ENCODE assay signal across 13 cellular contexts in the genomic region with DNA sequence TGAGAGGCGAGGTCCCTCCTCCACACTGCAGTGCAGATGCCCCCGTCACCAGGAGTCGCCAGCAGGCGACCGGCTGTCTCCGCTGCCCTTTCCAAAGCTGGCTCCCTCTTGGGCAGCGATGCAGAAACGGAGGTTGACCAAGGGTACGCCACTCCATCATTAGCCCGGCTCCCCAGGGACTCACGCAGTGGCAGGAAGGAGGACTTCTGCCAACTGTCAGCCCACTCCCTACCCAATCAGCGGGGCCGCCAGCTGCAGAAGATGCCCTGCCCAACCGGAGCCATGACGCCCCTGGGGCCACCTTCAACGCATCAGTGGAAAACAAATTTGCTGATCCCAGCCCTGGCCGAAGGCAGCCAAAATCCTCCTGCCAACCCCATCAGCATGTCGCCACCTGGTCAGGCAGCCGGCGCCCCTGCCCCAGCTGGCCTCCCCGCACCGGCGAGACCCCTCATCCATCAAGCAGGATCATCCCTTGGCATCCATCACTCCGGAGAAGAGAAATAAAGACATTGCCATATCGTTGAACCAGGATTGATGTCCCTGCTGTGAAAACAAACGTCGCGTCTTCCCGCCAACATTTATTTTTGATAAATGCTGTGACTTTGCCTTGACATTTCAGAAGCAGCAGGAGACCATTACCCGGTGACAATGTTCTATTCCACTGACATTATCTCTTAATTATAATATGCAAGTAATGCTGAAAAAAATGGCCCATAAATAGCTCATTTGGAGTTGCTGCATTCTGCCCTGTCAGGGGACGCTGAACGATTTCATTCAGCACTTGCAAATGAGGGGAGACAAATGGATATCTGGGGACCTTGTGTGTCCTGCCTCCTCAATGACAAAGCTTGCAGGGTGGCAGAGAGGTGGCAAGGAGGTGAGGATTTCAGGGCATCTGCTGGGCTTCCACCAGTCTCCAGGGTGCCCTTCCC.
DNase-seq lines count a peak whose midpoint lies in the region; ATAC-seq and TF ChIP-seq lines count a peak whose summit lies in the region.
"Had no signal": no experiment of that assay in that cellular context is flagged by ENCODE, and none has a peak within 500 bp of the region (broad histone marks: within the 10 kb centered on the region; RNA-seq: fewer than 3 reads in every experiment).

No MANE protein-coding gene starts in this region.

- H3K27me3 ChIP-seq in Caco-2 (replicated peaks; ENCODE audit: control insufficient read depth, insufficient read depth, low read length), result no peaks in the 10 kb centered on the region
- H3K27me3 ChIP-seq: testis had no signal

- H3K36me3 ChIP-seq in Caco-2 (ENCODE audit: control insufficient read depth, insufficient read depth, low read length), result no peaks in the 10 kb centered on the region

- BruUV-seq in Caco-2 (replicated peaks; lab: Mats Ljungman, UMichigan), result no TSS peak

- H3K4me3 Mint-ChIP-seq in brain, result peak overlapping the region in 3 of 5 experiments; percentile 1 to 52 (median 32)
- H3K4me3 Mint-ChIP-seq in WTC11, result no peak overlapping the region
- H3K4me3 Mint-ChIP-seq in activated CD4-positive, alpha-beta memory T cell treated with anti-CD3 and anti-CD28 coated beads for 36 hours, result no peak overlapping the region
- H3K4me3 Mint-ChIP-seq in Caco-2 (ENCODE audit: unreplicated experiment), result no peak overlapping the region
- H3K4me3 Mint-ChIP-seq: activated naive CD4-positive, alpha-beta T cell treated with anti-CD3 and anti-CD28 coated beads for 36 hours had no signal

- H3K9me3 Mint-ChIP-seq in brain, result peaks cover 14 to 56% (median 32%) of the 10 kb centered on the region in 5 experiments
- peaks cover 28% of the 10 kb centered on the region for H3K9me3 Mint-ChIP-seq in WTC11
- peaks cover 24% of the 10 kb centered on the region for H3K9me3 Mint-ChIP-seq in activated CD4-positive, alpha-beta memory T cell treated with anti-CD3 and anti-CD28 coated beads for 36 hours
- H3K9me3 Mint-ChIP-seq in Caco-2 (ENCODE audit: unreplicated experiment), result peaks cover 20% of the 10 kb centered on the region

- H3K36me3 Mint-ChIP-seq in brain (peaks cover 12% of the 10 kb centered on the region), WTC11 (peaks cover 20% of the 10 kb centered on the region), Caco-2 (ENCODE audit: insufficient read depth, unreplicated experiment) (no peaks in the 10 kb centered on the region)
- H3K36me3 Mint-ChIP-seq in activated CD4-positive, alpha-beta memory T cell treated with anti-CD3 and anti-CD28 coated beads for 36 hours, result no peaks in the 10 kb centered on the region

- no peak overlapping the region for H3K4me3 ChIP-seq in Caco-2 (ENCODE audit: low read depth, low read length)
- H3K4me3 ChIP-seq: smooth muscle cell, testis had no signal

- TF ChIP-seq CTCF in brain (conservative IDR thresholded peaks at IDR 0.05), result no peak
- TF ChIP-seq CTCF in WTC11 (IDR thresholded peaks at IDR 0.05), result no peak
- no peak for TF ChIP-seq CTCF in Caco-2 (IDR thresholded peaks at IDR 0.05; ENCODE audit: insufficient read depth in 1 of 2, low read depth in 1 of 2, low read length in 1 of 2, severe bottlenecking in 1 of 2, unreplicated experiment in 1 of 2)

- H3K4me1 Mint-ChIP-seq in brain, result peaks cover 59% of the 10 kb centered on the region
- H3K4me1 Mint-ChIP-seq in WTC11, result peaks cover 23% of the 10 kb centered on the region
- H3K4me1 Mint-ChIP-seq in activated CD4-positive, alpha-beta memory T cell treated with anti-CD3 and anti-CD28 coated beads for 36 hours (ENCODE audit: low read depth), result peaks cover 28% of the 10 kb centered on the region
- no peaks in the 10 kb centered on the region for H3K4me1 Mint-ChIP-seq in Caco-2 (ENCODE audit: low read depth, unreplicated experiment)

- intact Hi-C loops in activated CD4-positive, alpha-beta memory T cell treated with anti-CD3 and anti-CD28 coated beads for 36 hours (cut with micrococcal nuclease), result no loop called here
- intact Hi-C loops in Caco-2 (cut with micrococcal nuclease; ENCODE audit: unreplicated experiment), result no loop called here

- CTCF ChIA-PET in WTC11 (lab: Charles Lee) (interaction anchor here (0.5 to 1.3 kb wide), 2 partner anchors 7 to 15 kb away, joined by 5 to 6 read pairs; no protein-coding TSS in a partner anchor), Caco-2 (lab: Charles Lee) (no interaction called here)
- CTCF ChIA-PET in activated CD4-positive, alpha-beta memory T cell treated with anti-CD3 and anti-CD28 coated beads for 36 hours (lab: Charles Lee), result no interaction called here

- ATAC-seq in GM18868 (IDR thresholded peaks at IDR 0.05; ENCODE audit: unreplicated experiment) (no peak), WTC11 (no peak)

- H3K9me3 ChIP-seq in Caco-2, result no peaks in the 10 kb centered on the region
- H3K9me3 ChIP-seq: testis had no signal

- no peaks in the 10 kb centered on the region for H3K4me1 ChIP-seq in Caco-2

- H3K27ac Mint-ChIP-seq in brain, result peak overlapping the region; percentile 64 to 93 (median 83)
- H3K27ac Mint-ChIP-seq in WTC11, result no peak overlapping the region
- H3K27ac Mint-ChIP-seq in activated CD4-positive, alpha-beta memory T cell treated with anti-CD3 and anti-CD28 coated beads for 36 hours, result no peak overlapping the region
- H3K27ac Mint-ChIP-seq in Caco-2 (ENCODE audit: unreplicated experiment), result no peak overlapping the region
- H3K27ac Mint-ChIP-seq: activated naive CD4-positive, alpha-beta T cell treated with anti-CD3 and anti-CD28 coated beads for 36 hours had no signal

- POLR2A ChIA-PET in WTC11 (lab: Charles Lee), result no interaction called here
- POLR2A ChIA-PET in activated CD4-positive, alpha-beta memory T cell treated with anti-CD3 and anti-CD28 coated beads for 36 hours (lab: Charles Lee), result no interaction called here
- POLR2A ChIA-PET in Caco-2 (lab: Charles Lee), result no interaction called here

- peak overlapping the region; percentile 95 for H3K27ac ChIP-seq in substantia nigra (ENCODE audit: low read depth, low read length, poor library complexity, severe bottlenecking)
- H3K27ac ChIP-seq: testis had no signal

- peak; percentile 83 for DNase-seq in NCI-H1105 (lab: John Stamatoyannopoulos, UW)
- DNase-seq in NCI-H2227 treated with DMSO at 0.1 percent for 48 hours (lab: John Stamatoyannopoulos, UW), result peak; percentile 70
- peak in 3 of 49 donors; percentile 34 to 90 (median 52) for DNase-seq in substantia nigra (lab: John Stamatoyannopoulos, UW)
- DNase-seq in WTC11 (ENCODE audit: low spot score), result no peak
- no peak for DNase-seq in activated CD4-positive, alpha-beta memory T cell treated with anti-CD3 and anti-CD28 coated beads for 36 hours
- DNase-seq in Caco-2, result no peak
- DNase-seq: activated naive CD4-positive, alpha-beta T cell treated with anti-CD3 and anti-CD28 coated beads for 36 hours; KBM-7; occipital lobe; testis had no signal

- H3K27me3 Mint-ChIP-seq in brain (no peaks in the 10 kb centered on the region), WTC11 (ENCODE audit: low read depth) (peaks cover 3% of the 10 kb centered on the region), Caco-2 (ENCODE audit: insufficient read depth, unreplicated experiment) (peaks cover 3% of the 10 kb centered on the region)
- peaks cover 30% of the 10 kb centered on the region for H3K27me3 Mint-ChIP-seq in activated CD4-positive, alpha-beta memory T cell treated with anti-CD3 and anti-CD28 coated beads for 36 hours

TF ChIP-seq in WTC11, 78 proteins besides CTCF, POLR2A, EP300 and RAD21 (continues in another document):
- TF ChIP-seq, protein P1, sequence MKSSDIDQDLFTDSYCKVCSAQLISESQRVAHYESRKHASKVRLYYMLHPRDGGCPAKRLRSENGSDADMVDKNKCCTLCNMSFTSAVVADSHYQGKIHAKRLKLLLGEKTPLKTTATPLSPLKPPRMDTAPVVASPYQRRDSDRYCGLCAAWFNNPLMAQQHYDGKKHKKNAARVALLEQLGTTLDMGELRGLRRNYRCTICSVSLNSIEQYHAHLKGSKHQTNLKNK (CRISPR knock-in tag; IDR thresholded peaks at IDR 0.05), result no peak
- TF ChIP-seq, protein P2, sequence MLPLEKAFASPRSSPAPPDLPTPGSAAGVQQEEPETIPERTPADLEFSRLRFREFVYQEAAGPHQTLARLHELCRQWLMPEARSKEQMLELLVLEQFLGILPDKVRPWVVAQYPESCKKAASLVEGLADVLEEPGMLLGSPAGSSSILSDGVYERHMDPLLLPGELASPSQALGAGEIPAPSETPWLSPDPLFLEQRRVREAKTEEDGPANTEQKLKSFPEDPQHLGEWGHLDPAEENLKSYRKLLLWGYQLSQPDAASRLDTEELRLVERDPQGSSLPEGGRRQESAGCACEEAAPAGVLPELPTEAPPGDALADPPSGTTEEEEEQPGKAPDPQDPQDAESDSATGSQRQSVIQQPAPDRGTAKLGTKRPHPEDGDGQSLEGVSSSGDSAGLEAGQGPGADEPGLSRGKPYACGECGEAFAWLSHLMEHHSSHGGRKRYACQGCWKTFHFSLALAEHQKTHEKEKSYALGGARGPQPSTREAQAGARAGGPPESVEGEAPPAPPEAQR (CRISPR knock-in tag; IDR thresholded peaks at IDR 0.05), result no peak
- TF ChIP-seq NFYB (CRISPR knock-in tag; conservative IDR thresholded peaks at IDR 0.05; ENCODE audit: low read depth) (no peak), ELF4 (CRISPR knock-in tag; IDR thresholded peaks at IDR 0.05; ENCODE audit: low read depth) (no peak), JUN (CRISPR knock-in tag; IDR thresholded peaks at IDR 0.05) (no peak), CBFB (CRISPR knock-in tag; IDR thresholded peaks at IDR 0.05; ENCODE audit: low read depth) (no peak)

Comparison
In these comparisons a context has a peak if more than half of its experiments do, and no peak if none do; other contexts are left out.
1. DNase-seq: peak in NCI-H1105 (single experiment) and NCI-H2227 treated with DMSO at 0.1 percent for 48 hours (single experiment); none in WTC11 (single experiment), activated CD4-positive, alpha-beta memory T cell treated with anti-CD3 and anti-CD28 coated beads for 36 hours (single experiment) and Caco-2 (0 of 2).
2. H3K27ac Mint-ChIP-seq: peak in brain (5 of 5); none in WTC11 (single experiment), activated CD4-positive, alpha-beta memory T cell treated with anti-CD3 and anti-CD28 coated beads for 36 hours (single experiment) and Caco-2 (single experiment).
3. H3K4me3 Mint-ChIP-seq: peak in brain (3 of 5); none in WTC11 (single experiment), activated CD4-positive, alpha-beta memory T cell treated with anti-CD3 and anti-CD28 coated beads for 36 hours (single experiment) and Caco-2 (single experiment).